In genomic region chr10:21526184-21526951, GRCh38 we compare ENCODE assay signal across 8 cellular contexts.
DNase-seq lines count a peak whose midpoint lies in the region; ATAC-seq lines count a peak whose summit lies in the region.

No MANE protein-coding gene starts in this region.

- peak; percentile 39 for ATAC-seq in HG02852 (IDR thresholded peaks at IDR 0.05; ENCODE audit: unreplicated experiment)
- ATAC-seq in stimulated activated naive CD8-positive, alpha-beta T cell treated with anti-CD3 and anti-CD28 coated beads, Interleukin-15, Interleukin-2, amounts not matched to agents 100 U/mL and 50 U/mL, for 24 hours, result peak; percentile 64

- DNase-seq in DMS79 treated with DMSO at 0.1 percent for 48 hours (lab: John Stamatoyannopoulos, UW) (peak; percentile 40), DMS79 (lab: John Stamatoyannopoulos, UW) (no peak), NCI-H510A (lab: John Stamatoyannopoulos, UW) (peak; percentile 86), epithelial cell of prostate (ENCODE audit: low read depth, low spot score) (no peak), midbrain (lab: John Stamatoyannopoulos, UW) (peak; percentile 83)
- peak; percentile 62 for DNase-seq in activated CD8-positive, alpha-beta memory T cell treated with anti-CD3 and anti-CD28 coated beads, Interleukin-2, amount 50 U/mL, for 4 hours
- DNase-seq in stimulated activated naive CD8-positive, alpha-beta T cell treated with anti-CD3 and anti-CD28 coated beads, Interleukin-15, Interleukin-2, amounts not matched to agents 100 U/mL and 50 U/mL, for 24 hours, result peak; percentile 67

- H3K27ac ChIP-seq in epithelial cell of prostate, result peak overlapping the region; percentile 91

Comparison
In these comparisons a context has a peak if more than half of its experiments do, and no peak if none do; other contexts are left out.
1. DNase-seq: peak in DMS79 treated with DMSO at 0.1 percent for 48 hours (single experiment), NCI-H510A (single experiment), activated CD8-positive, alpha-beta memory T cell treated with anti-CD3 and anti-CD28 coated beads, Interleukin-2, amount 50 U/mL, for 4 hours (single experiment), midbrain (single experiment) and stimulated activated naive CD8-positive, alpha-beta T cell treated with anti-CD3 and anti-CD28 coated beads, Interleukin-15, Interleukin-2, amounts not matched to agents 100 U/mL and 50 U/mL, for 24 hours (single experiment); none in DMS79 (single experiment) and epithelial cell of prostate (single experiment).